ENCODE assay signal across 1 cellular context in the genomic region with DNA sequence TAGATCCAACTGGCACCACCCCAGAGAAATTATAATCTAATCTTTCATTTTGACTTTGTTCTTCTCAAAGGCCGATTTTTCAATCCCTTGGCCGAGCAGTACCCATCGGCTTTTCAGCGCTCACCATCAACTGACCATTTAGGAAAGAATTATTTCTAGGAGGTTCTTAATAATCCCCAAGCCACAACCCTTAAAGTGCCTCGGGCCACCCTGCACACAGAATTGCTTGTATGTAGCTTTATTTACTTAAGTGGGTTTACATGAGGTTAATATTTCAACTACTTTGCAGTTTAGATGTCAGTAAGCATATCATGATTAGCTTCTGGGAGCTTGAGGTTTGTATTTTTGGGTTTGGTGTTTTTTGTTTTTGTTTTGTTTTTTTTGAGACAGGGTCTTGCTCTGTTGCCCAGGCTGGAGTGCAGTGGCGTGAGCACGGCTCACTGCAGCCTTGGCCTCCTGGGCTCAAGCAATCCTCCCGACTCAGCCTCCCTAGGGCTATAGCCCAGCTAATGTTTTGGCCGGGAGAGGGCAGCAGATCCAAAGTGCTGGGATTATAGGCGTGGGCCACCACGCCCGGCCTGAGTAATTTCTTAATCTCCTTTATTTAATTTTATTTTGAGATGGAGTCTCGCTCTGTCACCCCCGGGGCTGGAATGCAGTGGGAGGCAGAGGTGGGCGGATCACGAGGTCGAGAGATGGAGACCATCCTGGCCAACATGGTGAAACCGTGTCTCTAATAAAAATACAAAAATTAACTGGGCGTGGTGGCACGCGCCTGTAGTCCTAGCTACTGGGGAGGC.
TF ChIP-seq lines count a peak whose summit lies in the region.

No MANE protein-coding gene starts in this region.

TF ChIP-seq in HepG2, 621 proteins besides CTCF, POLR2A, EP300 and RAD21 (continued from another document and continues in another):
- TF ChIP-seq ZNF687 (CRISPR knock-in tag; IDR thresholded peaks at IDR 0.05), result no peak; the same call in 1 of the 2 replicates
- no peak for TF ChIP-seq ZNF33A (CRISPR knock-in tag; IDR thresholded peaks at IDR 0.05; ENCODE audit: borderline replicate concordance)
- no peak for TF ChIP-seq ZNF619 (CRISPR knock-in tag; IDR thresholded peaks at IDR 0.05)
- no peak for TF ChIP-seq ZNF709 (CRISPR knock-in tag; IDR thresholded peaks at IDR 0.05)
- no peak for TF ChIP-seq HES4 (CRISPR knock-in tag; IDR thresholded peaks at IDR 0.05; ENCODE audit: borderline replicate concordance)
- no peak for TF ChIP-seq DMAP1 (CRISPR knock-in tag; IDR thresholded peaks at IDR 0.05)
- TF ChIP-seq ARNT (IDR thresholded peaks at IDR 0.05), result no peak
- TF ChIP-seq ATF7-NPFF (CRISPR knock-in tag; IDR thresholded peaks at IDR 0.05; ENCODE audit: low read depth), result no peak
- no peak for TF ChIP-seq ELF4 (CRISPR knock-in tag; IDR thresholded peaks at IDR 0.05; ENCODE audit: borderline replicate concordance)
- no peak for TF ChIP-seq IKZF1 (IDR thresholded peaks at IDR 0.05)
- TF ChIP-seq HBP1 (CRISPR knock-in tag; IDR thresholded peaks at IDR 0.05; ENCODE audit: low read depth), result no peak
- no peak for TF ChIP-seq GPBP1L1 (CRISPR knock-in tag; IDR thresholded peaks at IDR 0.05)
- TF ChIP-seq, protein P1, sequence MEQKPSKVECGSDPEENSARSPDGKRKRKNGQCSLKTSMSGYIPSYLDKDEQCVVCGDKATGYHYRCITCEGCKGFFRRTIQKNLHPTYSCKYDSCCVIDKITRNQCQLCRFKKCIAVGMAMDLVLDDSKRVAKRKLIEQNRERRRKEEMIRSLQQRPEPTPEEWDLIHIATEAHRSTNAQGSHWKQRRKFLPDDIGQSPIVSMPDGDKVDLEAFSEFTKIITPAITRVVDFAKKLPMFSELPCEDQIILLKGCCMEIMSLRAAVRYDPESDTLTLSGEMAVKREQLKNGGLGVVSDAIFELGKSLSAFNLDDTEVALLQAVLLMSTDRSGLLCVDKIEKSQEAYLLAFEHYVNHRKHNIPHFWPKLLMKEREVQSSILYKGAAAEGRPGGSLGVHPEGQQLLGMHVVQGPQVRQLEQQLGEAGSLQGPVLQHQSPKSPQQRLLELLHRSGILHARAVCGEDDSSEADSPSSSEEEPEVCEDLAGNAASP (CRISPR knock-in tag; IDR thresholded peaks at IDR 0.05; ENCODE audit: borderline replicate concordance), result peak; percentile 10; the same call in 1 of the 2 replicates
- TF ChIP-seq SMAD1 (CRISPR knock-in tag; IDR thresholded peaks at IDR 0.05; ENCODE audit: borderline replicate concordance, low read depth), result no peak
- TF ChIP-seq POGZ (CRISPR knock-in tag; IDR thresholded peaks at IDR 0.05), result peak; percentile 79
- no peak for TF ChIP-seq ZNF564 (CRISPR knock-in tag; IDR thresholded peaks at IDR 0.05)
- TF ChIP-seq, protein P2, sequence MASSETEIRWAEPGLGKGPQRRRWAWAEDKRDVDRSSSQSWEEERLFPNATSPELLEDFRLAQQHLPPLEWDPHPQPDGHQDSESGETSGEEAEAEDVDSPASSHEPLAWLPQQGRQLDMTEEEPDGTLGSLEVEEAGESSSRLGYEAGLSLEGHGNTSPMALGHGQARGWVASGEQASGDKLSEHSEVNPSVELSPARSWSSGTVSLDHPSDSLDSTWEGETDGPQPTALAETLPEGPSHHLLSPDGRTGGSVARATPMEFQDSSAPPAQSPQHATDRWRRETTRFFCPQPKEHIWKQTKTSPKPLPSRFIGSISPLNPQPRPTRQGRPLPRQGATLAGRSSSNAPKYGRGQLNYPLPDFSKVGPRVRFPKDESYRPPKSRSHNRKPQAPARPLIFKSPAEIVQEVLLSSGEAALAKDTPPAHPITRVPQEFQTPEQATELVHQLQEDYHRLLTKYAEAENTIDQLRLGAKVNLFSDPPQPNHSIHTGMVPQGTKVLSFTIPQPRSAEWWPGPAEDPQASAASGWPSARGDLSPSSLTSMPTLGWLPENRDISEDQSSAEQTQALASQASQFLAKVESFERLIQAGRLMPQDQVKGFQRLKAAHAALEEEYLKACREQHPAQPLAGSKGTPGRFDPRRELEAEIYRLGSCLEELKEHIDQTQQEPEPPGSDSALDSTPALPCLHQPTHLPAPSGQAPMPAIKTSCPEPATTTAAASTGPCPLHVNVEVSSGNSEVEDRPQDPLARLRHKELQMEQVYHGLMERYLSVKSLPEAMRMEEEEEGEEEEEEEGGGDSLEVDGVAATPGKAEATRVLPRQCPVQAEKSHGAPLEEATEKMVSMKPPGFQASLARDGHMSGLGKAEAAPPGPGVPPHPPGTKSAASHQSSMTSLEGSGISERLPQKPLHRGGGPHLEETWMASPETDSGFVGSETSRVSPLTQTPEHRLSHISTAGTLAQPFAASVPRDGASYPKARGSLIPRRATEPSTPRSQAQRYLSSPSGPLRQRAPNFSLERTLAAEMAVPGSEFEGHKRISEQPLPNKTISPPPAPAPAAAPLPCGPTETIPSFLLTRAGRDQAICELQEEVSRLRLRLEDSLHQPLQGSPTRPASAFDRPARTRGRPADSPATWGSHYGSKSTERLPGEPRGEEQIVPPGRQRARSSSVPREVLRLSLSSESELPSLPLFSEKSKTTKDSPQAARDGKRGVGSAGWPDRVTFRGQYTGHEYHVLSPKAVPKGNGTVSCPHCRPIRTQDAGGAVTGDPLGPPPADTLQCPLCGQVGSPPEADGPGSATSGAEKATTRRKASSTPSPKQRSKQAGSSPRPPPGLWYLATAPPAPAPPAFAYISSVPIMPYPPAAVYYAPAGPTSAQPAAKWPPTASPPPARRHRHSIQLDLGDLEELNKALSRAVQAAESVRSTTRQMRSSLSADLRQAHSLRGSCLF (CRISPR knock-in tag; IDR thresholded peaks at IDR 0.05; ENCODE audit: borderline replicate concordance), result no peak
- TF ChIP-seq ZZZ3 (CRISPR knock-in tag; IDR thresholded peaks at IDR 0.05; ENCODE audit: borderline replicate concordance), result no peak
- no peak for TF ChIP-seq BORCS8-MEF2B (CRISPR knock-in tag; IDR thresholded peaks at IDR 0.05)
- TF ChIP-seq MAZ (IDR thresholded peaks at IDR 0.05; ENCODE audit: borderline replicate concordance, low read depth, low read length), result no peak
- no peak for TF ChIP-seq MAZ (CRISPR knock-in tag; IDR thresholded peaks at IDR 0.05; ENCODE audit: low read depth)
- TF ChIP-seq ZNF234 (CRISPR knock-in tag; conservative IDR thresholded peaks at IDR 0.05), result no peak
- TF ChIP-seq, protein P3, sequence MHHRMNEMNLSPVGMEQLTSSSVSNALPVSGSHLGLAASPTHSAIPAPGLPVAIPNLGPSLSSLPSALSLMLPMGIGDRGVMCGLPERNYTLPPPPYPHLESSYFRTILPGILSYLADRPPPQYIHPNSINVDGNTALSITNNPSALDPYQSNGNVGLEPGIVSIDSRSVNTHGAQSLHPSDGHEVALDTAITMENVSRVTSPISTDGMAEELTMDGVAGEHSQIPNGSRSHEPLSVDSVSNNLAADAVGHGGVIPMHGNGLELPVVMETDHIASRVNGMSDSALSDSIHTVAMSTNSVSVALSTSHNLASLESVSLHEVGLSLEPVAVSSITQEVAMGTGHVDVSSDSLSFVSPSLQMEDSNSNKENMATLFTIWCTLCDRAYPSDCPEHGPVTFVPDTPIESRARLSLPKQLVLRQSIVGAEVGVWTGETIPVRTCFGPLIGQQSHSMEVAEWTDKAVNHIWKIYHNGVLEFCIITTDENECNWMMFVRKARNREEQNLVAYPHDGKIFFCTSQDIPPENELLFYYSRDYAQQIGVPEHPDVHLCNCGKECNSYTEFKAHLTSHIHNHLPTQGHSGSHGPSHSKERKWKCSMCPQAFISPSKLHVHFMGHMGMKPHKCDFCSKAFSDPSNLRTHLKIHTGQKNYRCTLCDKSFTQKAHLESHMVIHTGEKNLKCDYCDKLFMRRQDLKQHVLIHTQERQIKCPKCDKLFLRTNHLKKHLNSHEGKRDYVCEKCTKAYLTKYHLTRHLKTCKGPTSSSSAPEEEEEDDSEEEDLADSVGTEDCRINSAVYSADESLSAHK (CRISPR knock-in tag; IDR thresholded peaks at IDR 0.05; ENCODE audit: borderline replicate concordance), result no peak
- no peak for TF ChIP-seq ZNF879 (CRISPR knock-in tag; IDR thresholded peaks at IDR 0.05)
- TF ChIP-seq, protein P4, sequence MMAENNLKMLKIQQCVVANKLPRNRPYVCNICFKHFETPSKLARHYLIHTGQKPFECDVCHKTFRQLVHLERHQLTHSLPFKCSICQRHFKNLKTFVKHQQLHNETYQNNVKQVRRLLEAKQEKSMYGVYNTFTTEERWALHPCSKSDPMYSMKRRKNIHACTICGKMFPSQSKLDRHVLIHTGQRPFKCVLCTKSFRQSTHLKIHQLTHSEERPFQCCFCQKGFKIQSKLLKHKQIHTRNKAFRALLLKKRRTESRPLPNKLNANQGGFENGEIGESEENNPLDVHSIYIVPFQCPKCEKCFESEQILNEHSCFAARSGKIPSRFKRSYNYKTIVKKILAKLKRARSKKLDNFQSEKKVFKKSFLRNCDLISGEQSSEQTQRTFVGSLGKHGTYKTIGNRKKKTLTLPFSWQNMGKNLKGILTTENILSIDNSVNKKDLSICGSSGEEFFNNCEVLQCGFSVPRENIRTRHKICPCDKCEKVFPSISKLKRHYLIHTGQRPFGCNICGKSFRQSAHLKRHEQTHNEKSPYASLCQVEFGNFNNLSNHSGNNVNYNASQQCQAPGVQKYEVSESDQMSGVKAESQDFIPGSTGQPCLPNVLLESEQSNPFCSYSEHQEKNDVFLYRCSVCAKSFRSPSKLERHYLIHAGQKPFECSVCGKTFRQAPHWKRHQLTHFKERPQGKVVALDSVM (CRISPR knock-in tag; IDR thresholded peaks at IDR 0.05), result peak; percentile 100
- TF ChIP-seq TARDBP (CRISPR knock-in tag; IDR thresholded peaks at IDR 0.05), result no peak
- no peak for TF ChIP-seq ZNF124 (CRISPR knock-in tag; IDR thresholded peaks at IDR 0.05)
- TF ChIP-seq NFKBIZ (CRISPR knock-in tag; IDR thresholded peaks at IDR 0.05), result no peak
- TF ChIP-seq ZNF781 (CRISPR knock-in tag; IDR thresholded peaks at IDR 0.05; ENCODE audit: borderline replicate concordance, not compliant biosample characterization), result no peak
- TF ChIP-seq HHEX (CRISPR knock-in tag; IDR thresholded peaks at IDR 0.05), result no peak
- TF ChIP-seq MXI1 (IDR thresholded peaks at IDR 0.05; ENCODE audit: borderline replicate concordance, low read depth, low read length), result no peak
- no peak for TF ChIP-seq FOSL1 (CRISPR knock-in tag; IDR thresholded peaks at IDR 0.05; ENCODE audit: borderline replicate concordance)
- no peak for TF ChIP-seq SRSF4 (IDR thresholded peaks at IDR 0.05; ENCODE audit: low read depth, low read length, poor library complexity, severe bottlenecking)
- peak; percentile 34; the same call in 1 of the 2 replicates for TF ChIP-seq ZNF263 (CRISPR knock-in tag; IDR thresholded peaks at IDR 0.05)
- no peak for TF ChIP-seq ZNF691 (CRISPR knock-in tag; IDR thresholded peaks at IDR 0.05; ENCODE audit: borderline replicate concordance, low read depth)
- TF ChIP-seq HDAC2 (CRISPR knock-in tag; IDR thresholded peaks at IDR 0.05), result peak; percentile 67; the same call in 1 of the 2 replicates
- no peak for TF ChIP-seq ZFAT (CRISPR knock-in tag; conservative IDR thresholded peaks at IDR 0.05)
- TF ChIP-seq TGIF2 (CRISPR knock-in tag; IDR thresholded peaks at IDR 0.05), result peak; percentile 27; the same call in 1 of the 2 replicates
- no peak for TF ChIP-seq SOX6 (IDR thresholded peaks at IDR 0.05)
- TF ChIP-seq SOX6 (CRISPR knock-in tag; IDR thresholded peaks at IDR 0.05), result no peak
- no peak for TF ChIP-seq ZSCAN31 (CRISPR knock-in tag; IDR thresholded peaks at IDR 0.05; ENCODE audit: low read depth)
- no peak for TF ChIP-seq ZNF644 (CRISPR knock-in tag; IDR thresholded peaks at IDR 0.05; ENCODE audit: low read depth)
- TF ChIP-seq SMAD9 (CRISPR knock-in tag; IDR thresholded peaks at IDR 0.05), result no peak
- no peak for TF ChIP-seq ZNF224 (CRISPR knock-in tag; IDR thresholded peaks at IDR 0.05)
